Comparison of ENCODE assay signal across 1 cellular context in genomic region chr20:31712564-31713311, GRCh38.
TF ChIP-seq lines count a peak whose summit lies in the region.

No MANE protein-coding gene starts in this region.

TF ChIP-seq in HepG2, 621 proteins besides CTCF, POLR2A, EP300 and RAD21 (continues in another document):
- no peak for TF ChIP-seq ZBTB14 (CRISPR knock-in tag; IDR thresholded peaks at IDR 0.05)
- TF ChIP-seq CHD2 (IDR thresholded peaks at IDR 0.05; ENCODE audit: low read depth, low read length) = peak; percentile 3; the same call in 1 of the 2 replicates
- peak; percentile 80 for TF ChIP-seq BCL6 (CRISPR knock-in tag; IDR thresholded peaks at IDR 0.05)
- peak; percentile 90 for TF ChIP-seq ZNF710 (CRISPR knock-in tag; IDR thresholded peaks at IDR 0.05; ENCODE audit: borderline replicate concordance)
- TF ChIP-seq ZNF607 (CRISPR knock-in tag; IDR thresholded peaks at IDR 0.05; ENCODE audit: borderline replicate concordance) = 0 out of 2 replicates have a peak, but pooled peaks have one; percentile 38
- TF ChIP-seq SMAD9 (CRISPR knock-in tag; IDR thresholded peaks at IDR 0.05) = peak; percentile 26; the same call in 1 of the 2 replicates
- TF ChIP-seq CEBPG (CRISPR knock-in tag; IDR thresholded peaks at IDR 0.05) = no peak
- TF ChIP-seq ATRX (CRISPR knock-in tag; IDR thresholded peaks at IDR 0.05; ENCODE audit: borderline replicate concordance) = no peak
- peak; percentile 8 for TF ChIP-seq YY1 (IDR thresholded peaks at IDR 0.05; ENCODE audit: insufficient read depth, insufficient replicate concordance, low read depth, low read length)
- 0 out of 2 replicates have a peak, but pooled peaks have one; percentile 27 for TF ChIP-seq ZNF556 (CRISPR knock-in tag; IDR thresholded peaks at IDR 0.05; ENCODE audit: borderline replicate concordance)
- TF ChIP-seq SIX1 (CRISPR knock-in tag; IDR thresholded peaks at IDR 0.05; ENCODE audit: borderline replicate concordance) = peak; percentile 56; the same call in 1 of the 2 replicates
- TF ChIP-seq ZNF572 (CRISPR knock-in tag; IDR thresholded peaks at IDR 0.05) = 0 out of 2 replicates have a peak, but pooled peaks have one; percentile 67
- peak; percentile 19 for TF ChIP-seq ZEB1 (IDR thresholded peaks at IDR 0.05; ENCODE audit: insufficient replicate concordance, low read depth)
- TF ChIP-seq ZNF12 (CRISPR knock-in tag; IDR thresholded peaks at IDR 0.05) = peak; percentile 71; the same call in 1 of the 2 replicates
- TF ChIP-seq ZNF557 (CRISPR knock-in tag; IDR thresholded peaks at IDR 0.05) = no peak
- no peak for TF ChIP-seq ZNF580 (CRISPR knock-in tag; IDR thresholded peaks at IDR 0.05; ENCODE audit: borderline replicate concordance, low read depth)
- TF ChIP-seq ZNF30 (CRISPR knock-in tag; IDR thresholded peaks at IDR 0.05) = no peak
- TF ChIP-seq ZNF629 (CRISPR knock-in tag; conservative IDR thresholded peaks at IDR 0.05) = no peak
- TF ChIP-seq PAXIP1 (CRISPR knock-in tag; conservative IDR thresholded peaks at IDR 0.05) = peak; percentile 41
- no peak for TF ChIP-seq CSRNP2 (CRISPR knock-in tag; conservative IDR thresholded peaks at IDR 0.05; ENCODE audit: low read depth)
- TF ChIP-seq FOXO1 (CRISPR knock-in tag; IDR thresholded peaks at IDR 0.05) = peak; percentile 75; the same call in 1 of the 2 replicates
- no peak for TF ChIP-seq E2F5 (CRISPR knock-in tag; conservative IDR thresholded peaks at IDR 0.05)
- TF ChIP-seq ZBTB38 (CRISPR knock-in tag; IDR thresholded peaks at IDR 0.05) = no peak
- peak; percentile 61; the same call in 1 of the 2 replicates for TF ChIP-seq ZNF614 (CRISPR knock-in tag; IDR thresholded peaks at IDR 0.05; ENCODE audit: borderline replicate concordance)
- no peak for TF ChIP-seq ZNF441 (CRISPR knock-in tag; IDR thresholded peaks at IDR 0.05; ENCODE audit: borderline replicate concordance)
- TF ChIP-seq ZNF816 (CRISPR knock-in tag; IDR thresholded peaks at IDR 0.05; ENCODE audit: borderline replicate concordance) = no peak
- TF ChIP-seq ZNF142 (CRISPR knock-in tag; IDR thresholded peaks at IDR 0.05) = no peak
- TF ChIP-seq GMEB1 (CRISPR knock-in tag; IDR thresholded peaks at IDR 0.05; ENCODE audit: borderline replicate concordance) = 0 out of 2 replicates have a peak, but pooled peaks have one; percentile 44
- peak; percentile 67; the same call in 1 of the 2 replicates for TF ChIP-seq ZNF713 (CRISPR knock-in tag; IDR thresholded peaks at IDR 0.05)
- TF ChIP-seq CBX5 (CRISPR knock-in tag; IDR thresholded peaks at IDR 0.05; ENCODE audit: borderline replicate concordance) = peak; percentile 85; the same call in 1 of the 2 replicates
- TF ChIP-seq RBM22 (optimal IDR thresholded peaks at IDR 0.05; ENCODE audit: low read length) = peak; percentile 93
- TF ChIP-seq ZNF329 (CRISPR knock-in tag; IDR thresholded peaks at IDR 0.05; ENCODE audit: low read depth) = no peak
- no peak for TF ChIP-seq BCLAF1 (IDR thresholded peaks at IDR 0.05)
